Comparison of ENCODE assay signal across 22 cellular contexts in the genomic region with DNA sequence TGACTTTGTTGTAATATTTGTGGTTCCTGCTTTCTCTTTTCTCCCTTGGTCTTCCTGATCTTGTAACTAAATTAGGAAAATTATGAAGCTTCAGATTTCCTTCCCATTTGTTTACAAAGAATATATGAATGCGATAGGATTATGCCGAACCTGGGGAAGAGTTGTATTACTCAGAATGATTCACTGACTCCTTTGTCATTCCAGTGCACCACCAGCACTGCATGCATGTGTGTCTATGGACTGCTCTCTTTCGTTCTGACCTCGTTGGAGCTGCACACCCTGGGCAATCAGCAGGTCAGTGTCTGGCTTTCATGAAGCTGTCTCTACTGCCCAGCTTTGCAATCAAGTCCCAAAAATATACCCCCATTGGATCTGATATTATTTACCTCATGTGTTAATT. TPM values are rescaled to one million over a fixed set of nuclear protein-coding genes. Genes with fewer than 3 reads are reported as not detected.
DNase-seq lines count a peak whose midpoint lies in the region; ATAC-seq and TF ChIP-seq lines count a peak whose summit lies in the region.
"Had no signal": no experiment of that assay in that cellular context is flagged by ENCODE, and none has a peak within 500 bp of the region (broad histone marks: within the 10 kb centered on the region; RNA-seq: fewer than 3 reads in every experiment).

No MANE protein-coding gene starts in this region.

- POLR2A ChIA-PET in PC-3 (lab: Charles Lee; ENCODE audit: unreplicated experiment), result no interaction called here
- POLR2A ChIA-PET in activated CD8-positive, alpha-beta T cell treated with anti-CD3 and anti-CD28 coated beads for 36 hours (lab: Charles Lee), result interaction anchor here (0.6 to 1.3 kb wide), 4 partner anchors 14 to 102 kb away, joined by 3 to 4 read pairs (median 3); no protein-coding TSS in a partner anchor

- no peaks in the 10 kb centered on the region for H3K79me2 ChIP-seq in PC-3 (ENCODE audit: low read length)

- ATAC-seq in PC-3 (peak; percentile 100), left lung (no peak)
- no peak for ATAC-seq in activated CD8-positive, alpha-beta T cell treated with anti-CD3 and anti-CD28 coated beads for 36 hours
- ATAC-seq: K562, left ventricle myocardium superior, T-helper 17 cell had no signal

- H3K36me3 ChIP-seq in PC-3 (ENCODE audit: low read depth, low read length), result peaks cover 24% of the 10 kb centered on the region
- peaks cover 0 to 100% of the 10 kb centered on the region in 2 donors for H3K36me3 ChIP-seq in left lung
- peaks cover 89% of the 10 kb centered on the region for H3K36me3 ChIP-seq in HAP-1 (replicated peaks)

- CTCF ChIA-PET in PC-3 (lab: Charles Lee), result interaction anchor here (0.6 to 0.7 kb wide), 2 partner anchors 30 to 863 kb away, joined by 3 read pairs; no protein-coding TSS in a partner anchor
- CTCF ChIA-PET in activated CD8-positive, alpha-beta T cell treated with anti-CD3 and anti-CD28 coated beads for 36 hours (lab: Charles Lee), result interaction anchor here (0.7 to 1.1 kb wide), 2 partner anchors 16 to 31 kb away, joined by 3 read pairs; no protein-coding TSS in a partner anchor

- no peaks in the 10 kb centered on the region for H4K20me1 ChIP-seq in PC-3 (ENCODE audit: low read length)

- H3F3A ChIP-seq in PC-3 (ENCODE audit: low read length, unreplicated experiment), result no peaks in the 10 kb centered on the region

- H3K9me2 ChIP-seq in PC-3 (replicated peaks; ENCODE audit: low read length), result no peaks in the 10 kb centered on the region

- no peak overlapping the region for H3K9ac ChIP-seq in PC-3 (ENCODE audit: low read length)

- H3K9me3 Mint-ChIP-seq in activated CD8-positive, alpha-beta T cell treated with anti-CD3 and anti-CD28 coated beads for 36 hours, result no peaks in the 10 kb centered on the region
- H3K9me3 Mint-ChIP-seq: CD14-positive monocyte, nephron had no signal

- peak; percentile 79 for DNase-seq in EH (ENCODE audit: low read depth)
- peak; percentile 80 for DNase-seq in PC-3
- DNase-seq in cardiac fibroblast (ENCODE audit: low read depth in 2 of 2), result peak; percentile 17 to 76
- peak; percentile 13 for DNase-seq in kidney glomerular epithelial cell (lab: John Stamatoyannopoulos, UW)
- DNase-seq in activated CD8-positive, alpha-beta T cell treated with anti-CD3 and anti-CD28 coated beads for 36 hours, result no peak
- no peak for DNase-seq in AML-193 (lab: John Stamatoyannopoulos, UW)
- no peak for DNase-seq in left lung
- no peak for DNase-seq in HAP-1 (ENCODE audit: low spot score in 2 of 2)
- DNase-seq: activated T-cell treated with anti-CD3 and anti-CD28 coated beads, Interleukin-2, amount 50 U/mL, for 48 hours; DND-41; effector CD8-positive, alpha-beta T cell; left ventricle myocardium superior; NCI-H1436 treated with DMSO at 0.1 percent for 48 hours; NCI-H510A treated with DMSO at 0.1 percent for 48 hours; OCI-M1; stimulated activated CD4-positive, alpha-beta T cell treated with anti-CD3 and anti-CD28 coated beads, Interleukin-4, amount 100 ng/mL, for 1 hour; T-helper 17 cell had no signal

- H3K27me3 Mint-ChIP-seq in activated CD8-positive, alpha-beta T cell treated with anti-CD3 and anti-CD28 coated beads for 36 hours, result no peaks in the 10 kb centered on the region
- H3K27me3 Mint-ChIP-seq: T-helper 17 cell had no signal

- no peak overlapping the region for H3K4me3 Mint-ChIP-seq in activated CD8-positive, alpha-beta T cell treated with anti-CD3 and anti-CD28 coated beads for 36 hours
- H3K4me3 Mint-ChIP-seq: CD14-positive monocyte, nephron, T-helper 17 cell had no signal

- BruUV-seq in PC-3 (replicated peaks; lab: Mats Ljungman, UMichigan), result no TSS peak

- intact Hi-C loops in PC-3 (cut with micrococcal nuclease), result no loop called here
- intact Hi-C loops in activated CD8-positive, alpha-beta T cell treated with anti-CD3 and anti-CD28 coated beads for 36 hours (cut with micrococcal nuclease), result no loop called here
- intact Hi-C loops in left lung (cut with DNase I), result no loop called here

- H3K9me3 ChIP-seq in PC-3 (ENCODE audit: low read length), result no peaks in the 10 kb centered on the region
- no peaks in the 10 kb centered on the region for H3K9me3 ChIP-seq in left lung
- H3K9me3 ChIP-seq in HAP-1, result no peaks in the 10 kb centered on the region
- H3K9me3 ChIP-seq: adrenal gland, right atrium auricular region had no signal

- H3K4me2 ChIP-seq in PC-3 (ENCODE audit: low read length), result peak overlapping the region; percentile 27

- H3K4me1 Mint-ChIP-seq in activated CD8-positive, alpha-beta T cell treated with anti-CD3 and anti-CD28 coated beads for 36 hours (ENCODE audit: low read depth), result no peaks in the 10 kb centered on the region
- H3K4me1 Mint-ChIP-seq: CD14-positive monocyte, nephron had no signal

- H3K27ac ChIP-seq in PC-3 (ENCODE audit: low read length), result peak overlapping the region; percentile 32
- H3K27ac ChIP-seq in left lung, result no peak overlapping the region
- H3K27ac ChIP-seq: adrenal gland, right atrium auricular region had no signal

- no peak for TF ChIP-seq CTCF in PC-3 (conservative IDR thresholded peaks at IDR 0.05; ENCODE audit: low read depth, low read length)
- no peak for TF ChIP-seq CTCF in cardiac fibroblast (IDR thresholded peaks at IDR 0.05; ENCODE audit: low read depth, low read length)
- TF ChIP-seq CTCF in activated CD8-positive, alpha-beta T cell treated with anti-CD3 and anti-CD28 coated beads for 36 hours (IDR thresholded peaks at IDR 0.05), result no peak
- TF ChIP-seq CTCF in left lung (IDR thresholded peaks at IDR 0.05), result no peak

- H3K27me3 ChIP-seq in PC-3 (ENCODE audit: low read length) (no peaks in the 10 kb centered on the region), left lung (no peaks in the 10 kb centered on the region), HAP-1 (ENCODE audit: low read depth) (no peaks in the 10 kb centered on the region)
- H3K27me3 ChIP-seq: adrenal gland, right atrium auricular region had no signal

- H3K36me3 Mint-ChIP-seq in activated CD8-positive, alpha-beta T cell treated with anti-CD3 and anti-CD28 coated beads for 36 hours (ENCODE audit: low read depth), result peaks cover 60% of the 10 kb centered on the region

- H3K4me3 ChIP-seq in PC-3 (ENCODE audit: low read length) (no peak overlapping the region), cardiac fibroblast (replicated peaks in 1 of 2; ENCODE audit: low read depth in 2 of 2, low read length in 2 of 2) (no peak overlapping the region), left lung (no peak overlapping the region), HAP-1 (no peak overlapping the region)
- H3K4me3 ChIP-seq: adrenal gland, K562, right atrium auricular region had no signal

- H3K27ac Mint-ChIP-seq in activated CD8-positive, alpha-beta T cell treated with anti-CD3 and anti-CD28 coated beads for 36 hours, result no peak overlapping the region
- H3K27ac Mint-ChIP-seq: CD14-positive monocyte, nephron, T-helper 17 cell had no signal

- no peak overlapping the region for H2AFZ ChIP-seq in PC-3 (ENCODE audit: low read length)

- in situ Hi-C loops in HAP-1 (cut with MboI; ENCODE audit: low sequenced_read_pairs), result no loop called here

- H3K4me1 ChIP-seq in PC-3 (ENCODE audit: insufficient read depth, low read length) (peaks cover 16% of the 10 kb centered on the region), left lung (no peaks in the 10 kb centered on the region), HAP-1 (no peaks in the 10 kb centered on the region)
- H3K4me1 ChIP-seq: adrenal gland, right atrium auricular region had no signal

RNA-seq across cellular contexts. Expression of a gene that starts 25.5 kb away (rescaled TPM):
- total RNA-seq in PC-3 (2014; rRNA removed) (48.0 and 52.0 TPM in 2 replicates), left lung (10 to 100 TPM; 42.6 to 60.9 TPM)
- total RNA-seq in activated CD8-positive, alpha-beta T cell treated with anti-CD3 and anti-CD28 coated beads for 36 hours, result 100 to 1,000 TPM in 1 of 2 experiments, 10 to 100 TPM in 1; 96.2 to 110 TPM

RNA-seq across cellular contexts. Expression of a gene that starts 25.6 kb away (rescaled TPM):
- total RNA-seq in PC-3 (2014; rRNA removed) (17.9 and 23.7 TPM in 2 replicates), left lung (10 to 100 TPM; 14.9 to 19.4 TPM)
- total RNA-seq in activated CD8-positive, alpha-beta T cell treated with anti-CD3 and anti-CD28 coated beads for 36 hours, result 1 to 10 TPM; 5.7 TPM

RNA-seq across cellular contexts. Expression of a gene that starts 52.2 kb away (rescaled TPM):
- total RNA-seq in PC-3 (2014; rRNA removed) (1.6 TPM in 1 of 2 replicates, not detected in the other), left lung (10 to 100 TPM; 32.6 to 49.4 TPM)
- total RNA-seq in activated CD8-positive, alpha-beta T cell treated with anti-CD3 and anti-CD28 coated beads for 36 hours, result 1 to 10 TPM in 1 of 2 experiments, under 1 TPM in 1; 0.61 to 1.5 TPM

RNA-seq across cellular contexts. Expression of a gene that starts 55.2 kb away (rescaled TPM):
- 44.1 and 60.4 TPM in 2 replicates for total RNA-seq in PC-3 (2014; rRNA removed)
- total RNA-seq in activated CD8-positive, alpha-beta T cell treated with anti-CD3 and anti-CD28 coated beads for 36 hours, result 10 to 100 TPM; 49.3 to 50.8 TPM
- total RNA-seq in left lung, result 10 to 100 TPM; 63.7 to 64.7 TPM

Comparison
In these comparisons a context has a peak if more than half of its experiments do, and no peak if none do; other contexts are left out.
1. DNase-seq: peak in EH (single experiment), PC-3 (single experiment), cardiac fibroblast (2 of 2) and kidney glomerular epithelial cell (single experiment); none in activated CD8-positive, alpha-beta T cell treated with anti-CD3 and anti-CD28 coated beads for 36 hours (single experiment), AML-193 (0 of 2), left lung (0 of 2) and HAP-1 (0 of 2).
2. RNA of a gene that starts 52.2 kb away (total RNA-seq): 32.6 to 49.4 TPM in left lung; 1.6 TPM in PC-3 and 0.61 to 1.5 TPM in activated CD8-positive, alpha-beta T cell treated with anti-CD3 and anti-CD28 coated beads for 36 hours; every median in the first group is over 10 times any median in the second.